Comparison of ENCODE assay signal across 8 cellular contexts in genomic region chr6:25302677-25303128, GRCh38. TPM values are rescaled to one million over a fixed set of nuclear protein-coding genes. Genes with fewer than 3 reads are reported as not detected.
DNase-seq lines count a peak whose midpoint lies in the region; ATAC-seq and TF ChIP-seq lines count a peak whose summit lies in the region.

No MANE protein-coding gene starts in this region.

- peak overlapping the region; percentile 40; the same call in 1 of the 2 replicates for H3K56ac ChIP-seq in IMR-90 (ENCODE audit: extremely low read depth, insufficient read depth, low read length)

- in situ Hi-C loops in ACHN (cut with HindIII; ENCODE audit: low pct_ligation_motif_present, low pct_unique_long_range_greater_than_20kb, low sequenced_read_pairs) (no loop called here), IMR-90 (cut with MboI; ENCODE audit: low sequenced_read_pairs) (no loop called here)

- peak overlapping the region; percentile 30 for H2BK120ac ChIP-seq in IMR-90 (ENCODE audit: low read depth, low read length)

- TF ChIP-seq CTCF in IMR-90 (conservative IDR thresholded peaks at IDR 0.05; ENCODE audit: low read depth, low read length) = no peak

- no peaks in the 10 kb centered on the region for H4K20me1 ChIP-seq in IMR-90 (ENCODE audit: insufficient read depth, low read length)

- WGBS in IMR-90 (ENCODE audit: extremely low coverage in 2 of 2, insufficient read length in 1 of 2), 2 experiments = no CpG with 5 or more reads among the region's 6 CpGs

- peak overlapping the region; percentile 12 for H3K4ac ChIP-seq in IMR-90 (ENCODE audit: low read depth, low read length)

- H4K91ac ChIP-seq in IMR-90 (ENCODE audit: insufficient read depth, low read depth, low read length) = peak overlapping the region; percentile 41; the same call in 1 of the 2 replicates

- H3K9me3 ChIP-seq in IMR-90 (ENCODE audit: control insufficient read depth, insufficient read depth, low read length) = no peaks in the 10 kb centered on the region

- peak; percentile 76 for DNase-seq in ACHN
- peak; percentile 76 for DNase-seq in IMR-90
- peak; percentile 82 for DNase-seq in amniotic epithelial cell (ENCODE audit: low read depth)
- peak; percentile 83 for DNase-seq in kidney glomerular epithelial cell (lab: John Stamatoyannopoulos, UW)
- no peak for DNase-seq in effector CD8-positive, alpha-beta T cell (lab: John Stamatoyannopoulos, UW)
- no peak for DNase-seq in stimulated activated CD4-positive, alpha-beta T cell treated with anti-CD3 and anti-CD28 coated beads, Interleukin-2, amount 100 ng/mL, for 48 hours

- ATAC-seq in IMR-90 (ENCODE audit: low read depth) (peak; percentile 95), HG03439 (IDR thresholded peaks at IDR 0.05; ENCODE audit: unreplicated experiment) (no peak), GM21576 (IDR thresholded peaks at IDR 0.05; ENCODE audit: unreplicated experiment) (no peak)

- no peak overlapping the region for H2BK20ac ChIP-seq in IMR-90 (ENCODE audit: low read depth, low read length)

- H3K9me1 ChIP-seq in IMR-90 (ENCODE audit: insufficient read depth, low read length) = 0 out of 2 replicates have a peak, but pooled peaks cover 6% of the 10 kb centered on the region

- no TSS peak for BruUV-seq in IMR-90 (replicated peaks; lab: Mats Ljungman, UMichigan)

- peak overlapping the region; percentile 62 for H3K4me2 ChIP-seq in IMR-90 (ENCODE audit: low read depth, low read length)

- no peak overlapping the region for H4K5ac ChIP-seq in IMR-90 (ENCODE audit: low read depth, low read length)

- POLR2A ChIA-PET in IMR-90 (lab: Charles Lee; ENCODE audit: unreplicated experiment) = no interaction called here

- CTCF ChIA-PET in IMR-90 (lab: Yijun Ruan, JAX) = interaction anchor here (0.8 kb wide), 1 partner anchor 21 kb away, joined by 9 read pairs; no protein-coding TSS in a partner anchor

- no peak overlapping the region; the same call in 1 of the 2 replicates for H2AK5ac ChIP-seq in IMR-90 (ENCODE audit: low read depth, low read length)

- no peaks in the 10 kb centered on the region for H3K36me3 ChIP-seq in IMR-90 (ENCODE audit: control insufficient read depth, insufficient read depth, low read length)

- peaks cover 2% of the 10 kb centered on the region; the same call in 1 of the 2 replicates for H3K4me1 ChIP-seq in IMR-90 (ENCODE audit: control insufficient read depth, insufficient read depth, low read length)

- H2AK9ac ChIP-seq in IMR-90 (replicated peaks; ENCODE audit: low read depth, low read length, poor library complexity) = no peak overlapping the region

- dilution Hi-C loops in IMR-90 (cut with HindIII; ENCODE audit: low sequenced_read_pairs, unreplicated experiment) = no loop called here

- H2AFZ ChIP-seq in IMR-90 (replicated peaks; ENCODE audit: low read length, poor library complexity) = no peak overlapping the region

- no peak overlapping the region for H3K14ac ChIP-seq in IMR-90 (replicated peaks; ENCODE audit: low read depth, low read length)

- no peak overlapping the region for H3K9ac ChIP-seq in IMR-90 (ENCODE audit: low read depth, low read length)

- H3K18ac ChIP-seq in IMR-90 (ENCODE audit: low read depth, low read length) = peak overlapping the region; percentile 20; the same call in 1 of the 2 replicates

- TF ChIP-seq RAD21 in IMR-90 (IDR thresholded peaks at IDR 0.05; ENCODE audit: low read length) = no peak

- H3K23ac ChIP-seq in IMR-90 (ENCODE audit: low read depth, low read length) = peak overlapping the region; percentile 6; the same call in 1 of the 2 replicates

- no peaks in the 10 kb centered on the region for H3K27me3 ChIP-seq in IMR-90 (ENCODE audit: control insufficient read depth, insufficient read depth, low read length)

- H3K27ac ChIP-seq in IMR-90 (ENCODE audit: insufficient read depth, low read length) = peak overlapping the region; percentile 24; the same call in 1 of the 2 replicates

- TF ChIP-seq POLR2A in IMR-90 (IDR thresholded peaks at IDR 0.05; ENCODE audit: low read depth, low read length) = no peak

- H4K8ac ChIP-seq in IMR-90 (ENCODE audit: low read depth in 2 of 2, low read length in 2 of 2) = peak overlapping the region in 1 of 2 experiments; percentile 77; a peak in 1 of 4 replicates

- peak overlapping the region; percentile 25 for H2BK5ac ChIP-seq in IMR-90 (ENCODE audit: low read depth, low read length, poor library complexity, severe bottlenecking)

- H3K79me1 ChIP-seq in IMR-90 (ENCODE audit: low read depth in 1 of 2, low read length in 2 of 2) = 0 out of 4 replicates have a peak, but pooled peaks cover 0 to 7% of the 10 kb centered on the region in 2 experiments

- H2BK15ac ChIP-seq in IMR-90 (ENCODE audit: low read depth, low read length) = no peak overlapping the region

- H3K4me3 ChIP-seq in IMR-90 (ENCODE audit: insufficient read depth, low read depth, low read length) = no peak overlapping the region

- intact Hi-C loops in IMR-90 (cut with micrococcal nuclease) = loop anchor here (5.0 kb wide), 1 partner anchor 65 kb away; no protein-coding TSS in a partner anchor

TF ChIP-seq in IMR-90, 13 proteins besides CTCF, POLR2A, EP300 and RAD21:
- TF ChIP-seq, protein P1, sequence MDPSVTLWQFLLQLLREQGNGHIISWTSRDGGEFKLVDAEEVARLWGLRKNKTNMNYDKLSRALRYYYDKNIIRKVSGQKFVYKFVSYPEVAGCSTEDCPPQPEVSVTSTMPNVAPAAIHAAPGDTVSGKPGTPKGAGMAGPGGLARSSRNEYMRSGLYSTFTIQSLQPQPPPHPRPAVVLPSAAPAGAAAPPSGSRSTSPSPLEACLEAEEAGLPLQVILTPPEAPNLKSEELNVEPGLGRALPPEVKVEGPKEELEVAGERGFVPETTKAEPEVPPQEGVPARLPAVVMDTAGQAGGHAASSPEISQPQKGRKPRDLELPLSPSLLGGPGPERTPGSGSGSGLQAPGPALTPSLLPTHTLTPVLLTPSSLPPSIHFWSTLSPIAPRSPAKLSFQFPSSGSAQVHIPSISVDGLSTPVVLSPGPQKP (IDR thresholded peaks at IDR 0.05; ENCODE audit: borderline replicate concordance, low read depth, low read length) = no peak
- TF ChIP-seq FOS (IDR thresholded peaks at IDR 0.05; ENCODE audit: low read depth, low read length) = 0 out of 2 replicates have a peak, but pooled peaks have one; percentile 6

RNA-seq across cellular contexts. Expression of gene CARMIL1, which starts 23.5 kb away (rescaled TPM):
- 2.9 and 3.3 TPM in 2 replicates for total RNA-seq in IMR-90 (2012; rRNA removed)
- polyA plus RNA-seq in IMR-90 (2012; rRNA removed) = 0.90 and 1.3 TPM in 2 replicates
- 0.29 and 0.35 TPM in 2 replicates for polyA plus RNA-seq in IMR-90 (2012; cell fraction: cytosol; rRNA removed)
- 0.13 and 0.99 TPM in 2 replicates for polyA plus RNA-seq in IMR-90 (2012; cell fraction: nucleus; rRNA removed; ENCODE audit: low replicate concordance)

Comparison
In these comparisons a context has a peak if more than half of its experiments do, and no peak if none do; other contexts are left out.
1. DNase-seq: peak in ACHN (single experiment), IMR-90 (single experiment), amniotic epithelial cell (single experiment) and kidney glomerular epithelial cell (single experiment); none in effector CD8-positive, alpha-beta T cell (single experiment) and stimulated activated CD4-positive, alpha-beta T cell treated with anti-CD3 and anti-CD28 coated beads, Interleukin-2, amount 100 ng/mL, for 48 hours (0 of 2).